In the genomic region with DNA sequence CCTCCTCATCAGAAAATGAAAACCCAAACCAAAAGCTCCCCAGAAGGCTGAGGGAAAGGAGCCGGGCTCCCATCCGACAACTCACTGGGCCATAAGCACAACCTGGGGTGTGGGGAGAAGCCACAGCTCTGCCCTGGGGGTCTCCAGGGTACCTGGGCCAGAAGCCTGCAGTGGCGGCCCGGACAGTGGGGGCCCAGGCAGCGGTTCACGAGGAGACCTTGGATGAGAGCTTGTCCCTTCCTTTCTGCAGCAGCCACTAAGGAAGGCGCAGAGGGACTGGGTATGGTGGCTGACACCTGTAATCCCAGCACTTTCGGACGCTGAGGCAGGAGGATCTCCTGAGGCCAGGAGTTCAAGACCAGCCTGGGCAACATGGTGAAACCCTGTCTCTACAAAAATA, we compare ENCODE assay signal across 18 cellular contexts. TPM values are rescaled to one million over a fixed set of nuclear protein-coding genes. Genes with fewer than 3 reads are reported as not detected.
DNase-seq lines count a peak whose midpoint lies in the region; ATAC-seq, FAIRE-seq and TF ChIP-seq lines count a peak whose summit lies in the region.
"Had no signal": no experiment of that assay in that cellular context is flagged by ENCODE, and none has a peak within 500 bp of the region (broad histone marks: within the 10 kb centered on the region; RNA-seq: fewer than 3 reads in every experiment).

No MANE protein-coding gene starts in this region.

- no peak overlapping the region for H2AFZ ChIP-seq in HepG2 (ENCODE audit: low read length)
- H2AFZ ChIP-seq: GM23338 had no signal

- CTCF ChIA-PET in HepG2 (lab: Yijun Ruan, JAX; ENCODE audit: low intra/inter-chr PET ratio, low total read pairs) = no interaction called here

- no peak for FAIRE-seq in HepG2 (lab: Jason Lieb, UNC)
- FAIRE-seq: GM12891, GM18507 had no signal

- DNase-seq in HepG2 (ENCODE audit: low spot score) (no peak), lower lobe of right lung (peak; percentile 17), sciatic nerve (ENCODE audit: low spot score) (peak; percentile 45), aorta (peak; percentile 21 to 61), Kasumi-1 (lab: John Stamatoyannopoulos, UW) (no peak), midbrain (lab: John Stamatoyannopoulos, UW) (no peak)
- DNase-seq: C1 segment of cervical spinal cord; Calu3; CD4-positive, alpha-beta memory T cell; COR-L47; DMS53; DMS79 treated with DMSO at 0.1 percent for 48 hours; GF-D8; H9 had no signal

- TF ChIP-seq EP300 in HepG2 (IDR thresholded peaks at IDR 0.05; ENCODE audit: low read depth in 2 of 2, low read length in 2 of 2) (no peak), HepG2 (CRISPR knock-in tag; IDR thresholded peaks at IDR 0.05; ENCODE audit: borderline replicate concordance) (no peak)

- ATAC-seq in HepG2 (no peak), lower lobe of right lung (peak in 1 of 2 donors; percentile 16), sciatic nerve (no peak), aorta (ENCODE audit: low FRiP score) (no peak)
- ATAC-seq in activated T-helper 17 cell treated with anti-CD3 and anti-CD28 coated beads, Interleukin-2, amount 50 U/mL, for 72 hours (replicated peaks) = no peak

- no peaks in the 10 kb centered on the region for H3K4me1 Mint-ChIP-seq in activated T-helper 17 cell treated with anti-CD3 and anti-CD28 coated beads, Interleukin-2, amount 50 U/mL, for 72 hours
- H3K4me1 Mint-ChIP-seq: CD4-positive, alpha-beta memory T cell; GM23338; H9 had no signal

- TF ChIP-seq RAD21 in HepG2 (CRISPR knock-in tag; IDR thresholded peaks at IDR 0.05) = no peak

- peak overlapping the region; percentile 84 for H3K4me2 ChIP-seq in HepG2 (ENCODE audit: low read depth, low read length)
- H3K4me2 ChIP-seq: GM23338 had no signal

- H3K79me2 ChIP-seq in HepG2 (ENCODE audit: insufficient read depth, low read length) = no peaks in the 10 kb centered on the region

- H3K9me3 Mint-ChIP-seq in activated T-helper 17 cell treated with anti-CD3 and anti-CD28 coated beads, Interleukin-2, amount 50 U/mL, for 72 hours = no peaks in the 10 kb centered on the region
- H3K9me3 Mint-ChIP-seq: GM23338, H9 had no signal

- H3K9ac ChIP-seq in HepG2 (ENCODE audit: insufficient read depth, low read depth, low read length) = no peak overlapping the region

- no peaks in the 10 kb centered on the region for H4K20me1 ChIP-seq in HepG2 (ENCODE audit: insufficient read depth, low read length)

- no peak for TF ChIP-seq CTCF in HepG2 (CRISPR knock-in tag; IDR thresholded peaks at IDR 0.05)
- no peak for TF ChIP-seq CTCF in lower lobe of right lung (IDR thresholded peaks at IDR 0.05)

- intact Hi-C loops in HepG2 (cut with micrococcal nuclease; ENCODE audit: unreplicated experiment) (no loop called here), lower lobe of right lung (cut with DNase I) (no loop called here), sciatic nerve (cut with DNase I) (no loop called here), aorta (cut with DNase I) (no loop called here)

- WGBS in HepG2 (ENCODE audit: low lambda C conversion rate) = 82% methylated on average over 6 of the region's 9 CpGs
- 86 to 92% methylated on average over 9 of the region's 9 CpGs for WGBS in aorta, 2 donors

- peaks cover 2 to 44% of the 10 kb centered on the region in 2 experiments; a peak in 3 of 5 replicates for H3K27me3 ChIP-seq in HepG2 (ENCODE audit: control insufficient read depth in 1 of 2, insufficient read depth in 2 of 2, low read length in 2 of 2)
- H3K27me3 ChIP-seq in lower lobe of right lung (ENCODE audit: low read depth) = peaks cover 11% of the 10 kb centered on the region
- no peaks in the 10 kb centered on the region for H3K27me3 ChIP-seq in aorta (ENCODE audit: control insufficient read depth in 1 of 2, insufficient read depth in 2 of 2, low read length in 1 of 2)

- in situ Hi-C loops in HepG2 (cut with HindIII; ENCODE audit: extremely low pct_ligation_motif_present, low pct_unique_long_range_greater_than_20kb) = no loop called here

- TF ChIP-seq POLR2A in HepG2 (IDR thresholded peaks at IDR 0.05; ENCODE audit: insufficient read depth in 1 of 2, low read depth in 2 of 2, low read length in 2 of 2) = no peak

- H3K4me1 ChIP-seq in HepG2 (ENCODE audit: insufficient read depth, low read length) (peaks cover 25% of the 10 kb centered on the region), lower lobe of right lung (no peaks in the 10 kb centered on the region), aorta (ENCODE audit: control insufficient read depth in 1 of 2, insufficient read depth in 2 of 2, low read length in 2 of 2) (no peaks in the 10 kb centered on the region)

- H3K4me3 Mint-ChIP-seq in activated T-helper 17 cell treated with anti-CD3 and anti-CD28 coated beads, Interleukin-2, amount 50 U/mL, for 72 hours = no peak overlapping the region
- H3K4me3 Mint-ChIP-seq: CD4-positive, alpha-beta memory T cell; GM23338; H9 had no signal

- H3K9me3 ChIP-seq in HepG2 (ENCODE audit: low read length) (no peaks in the 10 kb centered on the region), lower lobe of right lung (no peaks in the 10 kb centered on the region), aorta (ENCODE audit: control insufficient read depth, low read length) (no peaks in the 10 kb centered on the region)

- POLR2A ChIA-PET in HepG2 (lab: Yijun Ruan, JAX) = interaction anchor here (0.7 kb wide), 1 partner anchor 83 kb away, joined by 4 read pairs; no protein-coding TSS in a partner anchor

- peaks cover 3% of the 10 kb centered on the region for H3K27me3 Mint-ChIP-seq in activated T-helper 17 cell treated with anti-CD3 and anti-CD28 coated beads, Interleukin-2, amount 50 U/mL, for 72 hours

- H3K27ac ChIP-seq in HepG2 (ENCODE audit: extremely low read length, insufficient read depth, low read length) (no peak overlapping the region), lower lobe of right lung (no peak overlapping the region), aorta (ENCODE audit: low read depth in 1 of 2, low read length in 2 of 2) (no peak overlapping the region)

- no peak overlapping the region for H3K4me3 ChIP-seq in HepG2 (replicated peaks in 1 of 3; ENCODE audit: insufficient read depth in 1 of 3, low read depth in 2 of 3, low read length in 3 of 3)
- H3K4me3 ChIP-seq in lower lobe of right lung = no peak overlapping the region
- H3K4me3 ChIP-seq in aorta (ENCODE audit: low read length in 2 of 2) = no peak overlapping the region
- H3K4me3 ChIP-seq: GM23338 had no signal

- BruUV-seq in HepG2 (replicated peaks; lab: Mats Ljungman, UMichigan) = no TSS peak

- no peaks in the 10 kb centered on the region for H3K36me3 Mint-ChIP-seq in activated T-helper 17 cell treated with anti-CD3 and anti-CD28 coated beads, Interleukin-2, amount 50 U/mL, for 72 hours (ENCODE audit: low read depth)
- H3K36me3 Mint-ChIP-seq: CD4-positive, alpha-beta memory T cell had no signal

- H3K27ac Mint-ChIP-seq in activated T-helper 17 cell treated with anti-CD3 and anti-CD28 coated beads, Interleukin-2, amount 50 U/mL, for 72 hours = no peak overlapping the region
- H3K27ac Mint-ChIP-seq: CD4-positive, alpha-beta memory T cell; GM23338; H9 had no signal

- H3K36me3 ChIP-seq in HepG2 (replicated peaks in 1 of 2; ENCODE audit: control insufficient read depth in 1 of 2, insufficient read depth in 2 of 2, low read length in 2 of 2) (no peaks in the 10 kb centered on the region), lower lobe of right lung (no peaks in the 10 kb centered on the region), aorta (ENCODE audit: control insufficient read depth in 1 of 2, insufficient read depth in 2 of 2, low read length in 1 of 2) (no peaks in the 10 kb centered on the region)

TF ChIP-seq in HepG2, 621 proteins besides CTCF, POLR2A, EP300 and RAD21 (continues in another document):
- TF ChIP-seq TBP (CRISPR knock-in tag; IDR thresholded peaks at IDR 0.05) (no peak), ZNF12 (CRISPR knock-in tag; IDR thresholded peaks at IDR 0.05) (no peak), POGZ (CRISPR knock-in tag; IDR thresholded peaks at IDR 0.05) (no peak), MXI1 (IDR thresholded peaks at IDR 0.05; ENCODE audit: borderline replicate concordance, low read depth, low read length) (no peak), RXRB (CRISPR knock-in tag; IDR thresholded peaks at IDR 0.05; ENCODE audit: borderline replicate concordance) (no peak), ZNF143 (CRISPR knock-in tag; IDR thresholded peaks at IDR 0.05) (no peak), ZNF839 (CRISPR knock-in tag; IDR thresholded peaks at IDR 0.05; ENCODE audit: borderline replicate concordance) (no peak), ZNF33A (CRISPR knock-in tag; IDR thresholded peaks at IDR 0.05; ENCODE audit: borderline replicate concordance) (no peak), SOX13 (IDR thresholded peaks at IDR 0.05) (no peak), SOX13 (CRISPR knock-in tag; conservative IDR thresholded peaks at IDR 0.05 in 1 of 2, IDR thresholded peaks at IDR 0.05 in 1 of 2) (no peak), ZNF317 (CRISPR knock-in tag; IDR thresholded peaks at IDR 0.05) (no peak)

RNA-seq across cellular contexts. Expression of gene TRAPPC10, which starts 17.5 kb away (rescaled TPM):
- total RNA-seq in HepG2 (2016; rRNA removed; fragmentation: Illumina TruSeq; extraction: Trizol) (15.2 and 16.5 TPM in 2 replicates), lower lobe of right lung (47.4 TPM), sciatic nerve (55.1 TPM), aorta (10 to 100 TPM; 30.3 to 41.5 TPM)
- 16.6 and 17.0 TPM in 2 replicates for total RNA-seq in HepG2 (2016; cell fraction: cytosol; rRNA removed; fragmentation: Illumina TruSeq; extraction: Trizol; ENCODE audit: low read depth)
- 12.6 and 17.1 TPM in 2 replicates for total RNA-seq in HepG2 (2016; cell fraction: insoluble cytoplasmic fraction; rRNA removed; fragmentation: Illumina TruSeq; extraction: Trizol)
- 18.2 and 18.5 TPM in 2 replicates for total RNA-seq in HepG2 (2016; cell fraction: membrane; rRNA removed; fragmentation: Illumina TruSeq; extraction: Trizol)
- 25.8 and 26.3 TPM in 2 replicates for total RNA-seq in HepG2 (2016; cell fraction: nucleus; rRNA removed; fragmentation: Illumina TruSeq; extraction: Trizol)
- polyA plus RNA-seq in HepG2 (2011; rRNA removed) (10.6 TPM in 2 replicates), aorta (10 to 100 TPM in 1 of 2 donors, 1 to 10 TPM in 1; 3.5 to 10.6 TPM)
- polyA plus RNA-seq in HepG2 (2011; cell fraction: cytosol; rRNA removed) = 6.4 and 7.4 TPM in 2 replicates
- polyA plus RNA-seq in HepG2 (2011; cell fraction: nucleus; rRNA removed) = 33.8 and 34.4 TPM in 2 replicates
- 9.8 and 12.7 TPM in 2 replicates for polyA plus RNA-seq in HepG2 (2012)
- polyA plus RNA-seq in HepG2 (2016; cell fraction: cytosol; fragmentation: Illumina TruSeq; extraction: Trizol; ENCODE audit: low read depth) = 12.1 and 12.5 TPM in 2 replicates
- 9.5 and 11.9 TPM in 2 replicates for polyA plus RNA-seq in HepG2 (2016; cell fraction: insoluble cytoplasmic fraction; fragmentation: Illumina TruSeq; extraction: Trizol; ENCODE audit: low read depth)
- polyA plus RNA-seq in HepG2 (2016; cell fraction: membrane; fragmentation: Illumina TruSeq; extraction: Trizol; ENCODE audit: low read depth) = 10.0 and 10.8 TPM in 2 replicates
- polyA plus RNA-seq in HepG2 (2016; cell fraction: nucleus; fragmentation: Illumina TruSeq; extraction: Trizol; ENCODE audit: insufficient read depth, low read depth) = 30.3 and 54.6 TPM in 2 replicates
- polyA minus RNA-seq in HepG2 (2011; rRNA and poly(A)+ RNA removed; ENCODE audit: low replicate concordance) = 19.6 and 41.6 TPM in 2 replicates
- 6.8 and 7.4 TPM in 2 replicates for polyA minus RNA-seq in HepG2 (2011; cell fraction: cytosol; rRNA and poly(A)+ RNA removed)
- polyA minus RNA-seq in HepG2 (2011; cell fraction: nucleus; rRNA and poly(A)+ RNA removed) = 27.6 and 28.3 TPM in 2 replicates
- total RNA-seq in activated T-helper 17 cell treated with anti-CD3 and anti-CD28 coated beads, Interleukin-2, amount 50 U/mL, for 72 hours = 10 to 100 TPM; 48.5 to 72.8 TPM

Comparison
In these comparisons a context has a peak if more than half of its experiments do, and no peak if none do; other contexts are left out.
1. DNase-seq: peak in lower lobe of right lung (single experiment), sciatic nerve (single experiment) and aorta (2 of 2); none in HepG2 (single experiment), Kasumi-1 (0 of 2) and midbrain (single experiment).